Comparison of ENCODE assay signal across 18 cellular contexts in genomic region chr6:147132889-147133288, GRCh38.
DNase-seq lines count a peak whose midpoint lies in the region; TF ChIP-seq lines count a peak whose summit lies in the region.
"Had no signal": no experiment of that assay in that cellular context is flagged by ENCODE, and none has a peak within 500 bp of the region (broad histone marks: within the 10 kb centered on the region; RNA-seq: fewer than 3 reads in every experiment).

No MANE protein-coding gene starts in this region.

- CTCF ChIA-PET in PC-9 (lab: Charles Lee): no interaction called here

- no peaks in the 10 kb centered on the region for H3K9me3 ChIP-seq in PC-9 (ENCODE audit: insufficient read depth, low read depth)
- H3K9me3 ChIP-seq: tibial artery had no signal

- H3K27me3 ChIP-seq in PC-9 (ENCODE audit: insufficient read depth, low read depth): no peaks in the 10 kb centered on the region
- H3K27me3 ChIP-seq: hepatocyte, tibial artery had no signal

- BruUV-seq in PC-9 (replicated peaks; lab: Mats Ljungman, UMichigan): no TSS peak

- H3K27ac ChIP-seq in PC-9: peak overlapping the region; percentile 21; the same call in 1 of the 2 replicates
- H3K27ac ChIP-seq: hepatocyte, tibial artery had no signal

- H3K9me2 ChIP-seq in PC-9 (ENCODE audit: insufficient read depth): no peaks in the 10 kb centered on the region; the same call in 1 of the 2 replicates

- H4K20me1 ChIP-seq in PC-9 (ENCODE audit: insufficient read depth): no peaks in the 10 kb centered on the region

- intact Hi-C loops in PC-9 (cut with micrococcal nuclease; ENCODE audit: unreplicated experiment): no loop called here

- TF ChIP-seq CTCF in PC-9 (conservative IDR thresholded peaks at IDR 0.05): no peak

- H2AFZ ChIP-seq in PC-9: no peak overlapping the region
- H2AFZ ChIP-seq: hepatocyte had no signal

- H3K4me1 ChIP-seq in PC-9 (replicated peaks; ENCODE audit: insufficient read depth): peaks cover 13% of the 10 kb centered on the region
- H3K4me1 ChIP-seq: tibial artery had no signal

- 0 out of 2 replicates have a peak overlapping the region, but pooled peaks have one; percentile 24 for H3K4me2 ChIP-seq in PC-9
- H3K4me2 ChIP-seq: hepatocyte had no signal

- POLR2A ChIA-PET in PC-9 (lab: Charles Lee; ENCODE audit: unreplicated experiment): no interaction called here

- H3K79me2 ChIP-seq in PC-9 (ENCODE audit: low read depth): no peaks in the 10 kb centered on the region
- H3K79me2 ChIP-seq: hepatocyte had no signal

- no peaks in the 10 kb centered on the region for H3K36me3 ChIP-seq in PC-9 (ENCODE audit: low read depth)
- H3K36me3 ChIP-seq: tibial artery had no signal

- DNase-seq in NCI-H526 (lab: John Stamatoyannopoulos, UW) (peak; percentile 3 to 15), NCI-H526 treated with DMSO at 0.1 percent for 48 hours (lab: John Stamatoyannopoulos, UW) (no peak), PC-9 (peak in 1 of 2 experiments; percentile 61), fibroblast of gingiva (ENCODE audit: low read depth) (peak; percentile 28), SHP77 treated with DMSO at 0.1 percent for 48 hours (lab: John Stamatoyannopoulos, UW) (no peak), NCI-H1694 treated with DMSO at 0.1 percent for 48 hours (lab: John Stamatoyannopoulos, UW) (no peak)
- DNase-seq in activated CD8-positive, alpha-beta memory T cell treated with anti-CD3 and anti-CD28 coated beads, Interleukin-2, amount 50 U/mL, for 48 hours: no peak
- no peak for DNase-seq in activated CD4-positive, alpha-beta T cell treated with anti-CD3 and anti-CD28 coated beads, Interleukin-2, amount 50 U/mL, for 4 hours
- DNase-seq: activated CD4-positive, alpha-beta T cell treated with anti-CD3 and anti-CD28 coated beads, Interleukin-2, amount 10 ng/mL, durations not matched to agents 7 days and 5 days; activated naive CD8-positive, alpha-beta T cell treated with anti-CD3 and anti-CD28 coated beads, Interleukin-2, amount 10 ng/mL, durations not matched to agents 7 days and 5 days; activated T-cell treated with anti-CD3 and anti-CD28 coated beads, Interleukin-2, amount 50 U/mL, for 48 hours; CD4-positive, CD25-positive, alpha-beta regulatory T cell; MM.1S; NCI-H2081 treated with DMSO at 0.1 percent for 48 hours; occipital lobe; stimulated activated CD4-positive, alpha-beta T cell treated with anti-CD3 and anti-CD28 coated beads, Interleukin-4, amount 100 ng/mL, for 4 hours; tibial artery had no signal

- no peaks in the 10 kb centered on the region for H3F3A ChIP-seq in PC-9 (ENCODE audit: insufficient read depth, low read depth)

- H3K4me3 ChIP-seq in PC-9: no peak overlapping the region
- H3K4me3 ChIP-seq: hepatocyte, tibial artery had no signal

Comparison
In these comparisons a context has a peak if more than half of its experiments do, and no peak if none do; other contexts are left out.
1. DNase-seq: peak in NCI-H526 (2 of 2) and fibroblast of gingiva (single experiment); none in NCI-H526 treated with DMSO at 0.1 percent for 48 hours (single experiment), activated CD8-positive, alpha-beta memory T cell treated with anti-CD3 and anti-CD28 coated beads, Interleukin-2, amount 50 U/mL, for 48 hours (single experiment), SHP77 treated with DMSO at 0.1 percent for 48 hours (single experiment), NCI-H1694 treated with DMSO at 0.1 percent for 48 hours (single experiment) and activated CD4-positive, alpha-beta T cell treated with anti-CD3 and anti-CD28 coated beads, Interleukin-2, amount 50 U/mL, for 4 hours (0 of 2).